1 cellular context compared by ENCODE assay signal in the genomic region with DNA sequence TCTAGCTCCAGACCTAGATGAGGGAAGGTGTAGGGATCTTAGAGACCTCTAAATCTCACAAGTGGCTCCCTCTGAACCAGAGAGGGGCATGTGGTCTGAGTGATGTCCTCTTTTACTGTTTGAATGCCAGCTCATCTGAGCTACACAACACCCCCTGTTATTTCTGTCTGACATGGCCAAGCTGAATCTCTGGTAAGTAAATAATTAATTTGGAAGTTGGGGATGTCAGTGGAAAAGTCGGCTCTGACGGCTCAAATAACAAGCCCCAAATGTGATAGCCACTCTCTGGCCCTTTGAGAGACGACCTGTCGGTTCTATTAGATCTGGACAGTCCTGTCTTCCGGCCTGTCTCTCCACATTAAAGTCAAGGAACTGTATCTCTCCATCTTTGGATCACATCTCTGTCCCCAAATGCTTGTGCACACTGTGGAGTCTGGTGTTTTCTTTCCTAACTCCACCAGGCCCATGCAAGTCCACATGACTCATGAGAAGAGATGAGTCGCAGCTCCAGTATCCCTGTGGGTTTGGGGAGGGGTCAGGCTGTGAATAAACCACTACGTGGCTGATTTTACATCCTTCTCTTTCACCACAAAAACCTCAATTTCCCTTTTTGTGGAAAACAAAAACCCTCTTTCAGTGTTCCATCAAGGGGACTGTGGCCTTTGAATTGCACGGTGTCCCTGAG.
TF ChIP-seq lines count a peak whose summit lies in the region.

No MANE protein-coding gene starts in this region.

TF ChIP-seq in WTC11, 78 proteins besides CTCF, POLR2A, EP300 and RAD21 (continued from another document):
- TF ChIP-seq AR (CRISPR knock-in tag; IDR thresholded peaks at IDR 0.05) (no peak), CREB1 (CRISPR knock-in tag; IDR thresholded peaks at IDR 0.05) (no peak), NFATC4 (CRISPR knock-in tag; IDR thresholded peaks at IDR 0.05) (no peak), SP1 (CRISPR knock-in tag; conservative IDR thresholded peaks at IDR 0.05) (no peak), ZBTB21 (CRISPR knock-in tag; IDR thresholded peaks at IDR 0.05; ENCODE audit: borderline replicate concordance) (no peak), SMAD3 (CRISPR knock-in tag; IDR thresholded peaks at IDR 0.05; ENCODE audit: borderline replicate concordance) (no peak), CBFB (CRISPR knock-in tag; IDR thresholded peaks at IDR 0.05; ENCODE audit: low read depth) (no peak), TEAD1 (CRISPR knock-in tag; IDR thresholded peaks at IDR 0.05) (no peak)
- TF ChIP-seq, protein P1, sequence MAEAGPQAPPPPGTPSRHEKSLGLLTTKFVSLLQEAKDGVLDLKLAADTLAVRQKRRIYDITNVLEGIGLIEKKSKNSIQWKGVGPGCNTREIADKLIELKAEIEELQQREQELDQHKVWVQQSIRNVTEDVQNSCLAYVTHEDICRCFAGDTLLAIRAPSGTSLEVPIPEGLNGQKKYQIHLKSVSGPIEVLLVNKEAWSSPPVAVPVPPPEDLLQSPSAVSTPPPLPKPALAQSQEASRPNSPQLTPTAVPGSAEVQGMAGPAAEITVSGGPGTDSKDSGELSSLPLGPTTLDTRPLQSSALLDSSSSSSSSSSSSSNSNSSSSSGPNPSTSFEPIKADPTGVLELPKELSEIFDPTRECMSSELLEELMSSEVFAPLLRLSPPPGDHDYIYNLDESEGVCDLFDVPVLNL (CRISPR knock-in tag; IDR thresholded peaks at IDR 0.05; ENCODE audit: borderline replicate concordance, low read depth), result no peak
- TF ChIP-seq, protein P2, sequence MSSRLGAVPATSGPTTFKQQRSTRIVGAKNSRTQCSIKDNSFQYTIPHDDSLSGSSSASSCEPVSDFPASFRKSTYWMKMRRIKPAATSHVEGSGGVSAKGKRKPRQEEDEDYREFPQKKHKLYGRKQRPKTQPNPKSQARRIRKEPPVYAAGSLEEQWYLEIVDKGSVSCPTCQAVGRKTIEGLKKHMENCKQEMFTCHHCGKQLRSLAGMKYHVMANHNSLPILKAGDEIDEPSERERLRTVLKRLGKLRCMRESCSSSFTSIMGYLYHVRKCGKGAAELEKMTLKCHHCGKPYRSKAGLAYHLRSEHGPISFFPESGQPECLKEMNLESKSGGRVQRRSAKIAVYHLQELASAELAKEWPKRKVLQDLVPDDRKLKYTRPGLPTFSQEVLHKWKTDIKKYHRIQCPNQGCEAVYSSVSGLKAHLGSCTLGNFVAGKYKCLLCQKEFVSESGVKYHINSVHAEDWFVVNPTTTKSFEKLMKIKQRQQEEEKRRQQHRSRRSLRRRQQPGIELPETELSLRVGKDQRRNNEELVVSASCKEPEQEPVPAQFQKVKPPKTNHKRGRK (CRISPR knock-in tag; IDR thresholded peaks at IDR 0.05; ENCODE audit: borderline replicate concordance), result no peak
